Comparison of ENCODE assay signal across 8 cellular contexts in genomic region chr11:66001941-66002647, GRCh38. TPM values are rescaled to one million over a fixed set of nuclear protein-coding genes. Genes with fewer than 3 reads are reported as not detected.
A peak's percentile ranks its signal among the peaks of the same experiment; 100 is the strongest.
DNase-seq lines count a peak whose midpoint lies in the region; ATAC-seq and TF ChIP-seq lines count a peak whose summit lies in the region.

TSS of gene BANF1 (plus strand) at chr11:66002503. CDS start at chr11:66003251, 748 bp downstream.
TSS of gene EIF1AD (minus strand) at chr11:66002157. CDS start at chr11:66000389, 1,768 bp downstream.

- H3K4me1 ChIP-seq in suprapubic skin: peaks cover 25% of the 10 kb centered on the region

- H3K9me3 ChIP-seq in suprapubic skin: no peaks in the 10 kb centered on the region

- DNase-seq in GM06990 (ENCODE audit: extremely low read depth, insufficient read length) (peak; percentile 94), NCI-H1092 treated with DMSO at 0.1 percent for 48 hours (lab: John Stamatoyannopoulos, UW) (peak; percentile 99), glomerular endothelial cell (ENCODE audit: extremely low read depth, low read depth, low spot score) (peak; percentile 91), occipital lobe (lab: John Stamatoyannopoulos, UW) (peak; percentile 94), suprapubic skin (ENCODE audit: low spot score in 2 of 2) (peak; percentile 96)
- DNase-seq in activated naive CD4-positive, alpha-beta T cell treated with anti-CD3 and anti-CD28 coated beads, Interleukin-2, amount 50 U/mL, for 16 hours: peak; percentile 90

- peak within 1 kb of the TSS; percentile 94 for H3K27ac ChIP-seq in suprapubic skin

- peak within 1 kb of the TSS; percentile 96 for H3K4me3 ChIP-seq in GM06990 (replicated peaks; ENCODE audit: low read depth, low read length)
- H3K4me3 ChIP-seq in suprapubic skin: peak within 1 kb of the TSS; percentile 81

- no peak for TF ChIP-seq CTCF in GM06990 (IDR thresholded peaks at IDR 0.05; ENCODE audit: insufficient read depth, low read length, poor library complexity, severe bottlenecking)
- no peak for TF ChIP-seq CTCF in suprapubic skin (IDR thresholded peaks at IDR 0.05)

- WGBS in suprapubic skin: 0% methylated on average over 28 of the region's 55 CpGs

- TF ChIP-seq EP300 in suprapubic skin (IDR thresholded peaks at IDR 0.05): no peak

- peak; percentile 19 to 64 for TF ChIP-seq POLR2A in suprapubic skin (IDR thresholded peaks at IDR 0.05)

- ATAC-seq in HG02623 (IDR thresholded peaks at IDR 0.05; ENCODE audit: unreplicated experiment) (peak; percentile 85), SK-N-SH treated with all-trans-retinoic acid at 6 μM for 48 hours (peak; percentile 93)

- H3K36me3 ChIP-seq in GM06990 (ENCODE audit: control insufficient read depth, insufficient read depth, low read length): peaks cover 31% of the 10 kb centered on the region
- H3K36me3 ChIP-seq in suprapubic skin: peaks cover 45% of the 10 kb centered on the region

- H3K27me3 ChIP-seq in GM06990 (replicated peaks; ENCODE audit: control insufficient read depth, insufficient read depth, low read length) (no peaks in the 10 kb centered on the region), suprapubic skin (no peaks in the 10 kb centered on the region)

TF ChIP-seq in SK-N-SH treated with all-trans-retinoic acid at 6 μM for 48 hours, 23 proteins besides CTCF, POLR2A, EP300 and RAD21:
- TF ChIP-seq CSDC2 (CRISPR knock-in tag; IDR thresholded peaks at IDR 0.05) (no peak), OSR1 (CRISPR knock-in tag; IDR thresholded peaks at IDR 0.05) (no peak), ZFP3 (CRISPR knock-in tag; IDR thresholded peaks at IDR 0.05) (no peak), SNAI2 (CRISPR knock-in tag; IDR thresholded peaks at IDR 0.05) (no peak), CSRNP3 (CRISPR knock-in tag; IDR thresholded peaks at IDR 0.05) (no peak), PATZ1 (CRISPR knock-in tag; IDR thresholded peaks at IDR 0.05; ENCODE audit: borderline replicate concordance) (no peak), GLIS3 (CRISPR knock-in tag; IDR thresholded peaks at IDR 0.05) (no peak), ZNF565 (CRISPR knock-in tag; conservative IDR thresholded peaks at IDR 0.05; ENCODE audit: low read depth) (no peak)

RNA-seq across cellular contexts. Expression of gene BANF1, which starts in this region (rescaled TPM):
- total RNA-seq in glomerular endothelial cell (55.3 and 90.4 TPM in 2 replicates), occipital lobe (16.7 TPM), suprapubic skin (10 to 100 TPM; 32.1 to 54.2 (median 42.6) TPM)

RNA-seq across cellular contexts. Expression of gene EIF1AD, which starts in this region (rescaled TPM):
- total RNA-seq in glomerular endothelial cell: 27.1 and 42.8 TPM in 2 replicates
- 20.7 TPM for total RNA-seq in occipital lobe
- 10 to 100 TPM; 51.8 to 61.6 (median 55.9) TPM for total RNA-seq in suprapubic skin

Comparison
In these comparisons a context has a peak if more than half of its experiments do, and no peak if none do; other contexts are left out.
1. Peak in every context shown above with its lines: DNase-seq, ATAC-seq, H3K4me3 ChIP-seq and H3K27ac ChIP-seq.